Comparison of ENCODE assay signal across 11 cellular contexts in genomic region chr7:99975782-99976521, GRCh38. TPM values are rescaled to one million over a fixed set of nuclear protein-coding genes. Genes with fewer than 3 reads are reported as not detected.
A peak's percentile ranks its signal among the peaks of the same experiment; 100 is the strongest.
DNase-seq lines count a peak whose midpoint lies in the region; ATAC-seq lines count a peak whose summit lies in the region.
"Had no signal": no experiment of that assay in that cellular context is flagged by ENCODE, and none has a peak within 500 bp of the region (broad histone marks: within the 10 kb centered on the region; RNA-seq: fewer than 3 reads in every experiment).

Gene AZGP1 (minus strand): TSS chr7:99976031. CDS start chr7:99976020, 11 bp downstream.

- H3K27ac Mint-ChIP-seq in central memory CD8-positive, alpha-beta T cell (ENCODE audit: low read depth) = peak within 1 kb of the TSS; percentile 24
- H3K27ac Mint-ChIP-seq in memory B cell = no peak within 1 kb of the TSS
- H3K27ac Mint-ChIP-seq: activated CD4-positive, alpha-beta T cell treated with anti-CD3 and anti-CD28 coated beads for 36 hours had no signal

- H3K4me1 Mint-ChIP-seq in central memory CD8-positive, alpha-beta T cell = no peaks in the 10 kb centered on the region
- H3K4me1 Mint-ChIP-seq in memory B cell = peaks cover 7% of the 10 kb centered on the region

- H3K27me3 Mint-ChIP-seq in central memory CD8-positive, alpha-beta T cell = peaks cover 70% of the 10 kb centered on the region
- H3K27me3 Mint-ChIP-seq in memory B cell = peaks cover 19% of the 10 kb centered on the region

- no peak for ATAC-seq in central memory CD8-positive, alpha-beta T cell (replicated peaks; ENCODE audit: extremely low read depth, poor library complexity, severe bottlenecking)
- ATAC-seq in memory B cell (ENCODE audit: low read depth) (peak; percentile 29), HG03280 (IDR thresholded peaks at IDR 0.05; ENCODE audit: unreplicated experiment) (no peak), HG02798 (IDR thresholded peaks at IDR 0.05; ENCODE audit: poor library complexity, unreplicated experiment) (no peak)
- ATAC-seq: activated CD4-positive, alpha-beta T cell treated with anti-CD3 and anti-CD28 coated beads for 36 hours had no signal

- peaks cover 6% of the 10 kb centered on the region for H3K36me3 Mint-ChIP-seq in central memory CD8-positive, alpha-beta T cell (ENCODE audit: insufficient read depth)
- H3K36me3 Mint-ChIP-seq in memory B cell = no peaks in the 10 kb centered on the region

- DNase-seq in Caki2 (ENCODE audit: low read depth) (peak; percentile 18), NCI-H1048 (lab: John Stamatoyannopoulos, UW) (peak; percentile 71), memory B cell (ENCODE audit: low spot score in 2 of 2) (no peak), A172 (ENCODE audit: low spot score) (no peak), DMS153 treated with DMSO at 0.1 percent for 48 hours (lab: John Stamatoyannopoulos, UW; ENCODE audit: unreplicated experiment) (no peak)
- no peak for DNase-seq in central memory CD8-positive, alpha-beta T cell (ENCODE audit: low spot score in 2 of 2)
- DNase-seq: activated CD4-positive, alpha-beta T cell treated with anti-CD3 and anti-CD28 coated beads for 36 hours; aorta; NK-92 treated with Interleukin-12 subunit alpha and Interleukin-12 subunit beta, amount 100 ng/mL, for 24 hours had no signal

- no peaks in the 10 kb centered on the region for H3K9me3 Mint-ChIP-seq in central memory CD8-positive, alpha-beta T cell
- no peaks in the 10 kb centered on the region for H3K9me3 Mint-ChIP-seq in memory B cell

- in situ Hi-C loops in Caki2 (cut with HindIII; ENCODE audit: low pct_unique_long_range_greater_than_20kb, low sequenced_read_pairs) = no loop called here

- no peak within 1 kb of the TSS for H3K4me3 Mint-ChIP-seq in central memory CD8-positive, alpha-beta T cell
- H3K4me3 Mint-ChIP-seq in memory B cell = no peak within 1 kb of the TSS
- H3K4me3 Mint-ChIP-seq: activated CD4-positive, alpha-beta T cell treated with anti-CD3 and anti-CD28 coated beads for 36 hours had no signal

RNA-seq across cellular contexts. Expression of gene AZGP1, which starts in this region (rescaled TPM):
- 1.1 TPM in 1 of 2 replicates, not detected in the other for total RNA-seq in Caki2 (2014; rRNA removed; shearing (Covaris generic); ENCODE audit: low replicate concordance)
- not detected in 2 replicates for total RNA-seq in A172 (2014; rRNA removed; shearing (Covaris generic))
- total RNA-seq: activated CD4-positive, alpha-beta T cell treated with anti-CD3 and anti-CD28 coated beads for 36 hours had no signal

Comparison
In these comparisons a context has a peak if more than half of its experiments do, and no peak if none do; other contexts are left out.
1. DNase-seq: peak in Caki2 (single experiment) and NCI-H1048 (single experiment); none in central memory CD8-positive, alpha-beta T cell (0 of 2), memory B cell (0 of 2), A172 (single experiment) and DMS153 treated with DMSO at 0.1 percent for 48 hours (single experiment).